ENCODE assay signal across 8 cellular contexts in the genomic region with DNA sequence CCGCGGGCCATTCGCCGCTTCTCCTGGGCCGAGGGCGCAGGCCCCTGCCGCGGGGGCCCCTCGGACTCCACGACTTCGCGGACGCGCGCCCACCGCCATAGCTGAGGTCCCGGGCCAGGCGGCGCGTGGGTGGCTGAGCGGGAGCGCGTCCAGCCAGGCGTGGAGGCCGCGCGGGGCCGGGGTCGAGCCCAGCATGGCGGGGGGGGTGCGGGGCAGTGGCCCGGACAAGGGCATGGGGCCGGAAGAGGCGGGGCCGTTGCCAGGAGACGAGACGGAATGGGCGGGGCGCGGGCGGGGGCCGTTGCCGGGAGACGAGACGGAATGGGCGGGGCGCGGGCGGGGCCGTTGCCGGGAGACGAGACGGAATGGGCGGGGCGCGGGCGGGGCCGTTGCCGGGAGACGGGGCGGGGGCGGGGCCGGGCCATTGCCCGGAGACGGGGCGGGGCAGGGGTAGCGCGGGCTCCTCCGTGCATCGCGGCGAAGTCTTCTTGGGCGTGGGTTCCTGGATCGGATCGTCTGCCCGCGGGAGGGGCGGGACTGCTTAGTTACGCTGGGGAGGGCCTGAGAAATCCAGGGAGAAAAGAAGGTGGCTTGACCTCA. TPM values are rescaled to one million over a fixed set of nuclear protein-coding genes. Genes with fewer than 3 reads are reported as not detected.
A peak's percentile ranks its signal among the peaks of the same experiment; 100 is the strongest.
DNase-seq lines count a peak whose midpoint lies in the region; ATAC-seq and TF ChIP-seq lines count a peak whose summit lies in the region.

No MANE protein-coding gene starts in this region.

- peak overlapping the region; percentile 82 for H3K4me2 ChIP-seq in GM23248 (ENCODE audit: unreplicated experiment)

- H3K4me3 ChIP-seq in GM08714 (ENCODE audit: low read length) (peak overlapping the region; percentile 62; the same call in 1 of the 2 replicates), GM23248 (peak overlapping the region; percentile 68), LNCaP clone FGC (ENCODE audit: low read depth, low read length) (peak overlapping the region; percentile 76), right atrium auricular region (peak overlapping the region; percentile 74 to 76), aorta (ENCODE audit: low read length in 2 of 2) (peak overlapping the region; percentile 32 to 66)

- H3K36me3 Mint-ChIP-seq in T-helper 2 cell treated with Interferon-gamma antibody and Interleukin-4, amounts not matched to agents 5 μg/mL and 100 μg/mL, for 36 hours (ENCODE audit: low read depth): peaks cover 33% of the 10 kb centered on the region

- H3K9me3 ChIP-seq in GM23248 (ENCODE audit: low read depth) (no peaks in the 10 kb centered on the region), right atrium auricular region (no peaks in the 10 kb centered on the region), aorta (ENCODE audit: control insufficient read depth, low read length) (no peaks in the 10 kb centered on the region)

- WGBS in GM23248 (ENCODE audit: low coverage in 1 of 2, low lambda C conversion rate in 2 of 2, missing lambda C conversion rate in 2 of 2), 2 experiments: 0 to 3% methylated on average over 14 to 72 of the region's 79 CpGs
- WGBS in aorta, 2 donors: 1 to 2% methylated on average over 45 to 79 of the region's 79 CpGs

- in situ Hi-C loops in GM23248 (cut with MboI): no loop called here

- H3K4me3 Mint-ChIP-seq in T-helper 2 cell treated with Interferon-gamma antibody and Interleukin-4, amounts not matched to agents 5 μg/mL and 100 μg/mL, for 36 hours: peak overlapping the region; percentile 64

- H3F3A ChIP-seq in GM23248 (ENCODE audit: insufficient read depth): peaks cover 9% of the 10 kb centered on the region

- H3K4me1 Mint-ChIP-seq in T-helper 2 cell treated with Interferon-gamma antibody and Interleukin-4, amounts not matched to agents 5 μg/mL and 100 μg/mL, for 36 hours (ENCODE audit: low read depth): peaks cover 63% of the 10 kb centered on the region

- intact Hi-C loops in aorta (cut with DNase I): loop anchor here in 1 of 2 donors (2.0 kb wide), 1 partner anchor 47 kb away; the partner anchor contains the start of genes TUBGCP2 and ZNF511

- peak; percentile 80 for DNase-seq in GM23248
- DNase-seq in LNCaP clone FGC (ENCODE audit: low read depth): no peak
- DNase-seq in T-helper 2 cell treated with Interferon-gamma antibody and Interleukin-4, amounts not matched to agents 5 μg/mL and 100 μg/mL, for 36 hours (ENCODE audit: low spot score): peak; percentile 77
- peak; percentile 36 for DNase-seq in amniotic stem cell (lab: John Stamatoyannopoulos, UW)
- peak; percentile 84 for DNase-seq in right atrium auricular region (ENCODE audit: low spot score)
- DNase-seq in putamen (ENCODE audit: low spot score): peak; percentile 74
- DNase-seq in aorta: peak; percentile 95 to 97

- H3K9me2 ChIP-seq in GM23248 (ENCODE audit: insufficient read depth): no peaks in the 10 kb centered on the region

- H3K27me3 Mint-ChIP-seq in T-helper 2 cell treated with Interferon-gamma antibody and Interleukin-4, amounts not matched to agents 5 μg/mL and 100 μg/mL, for 36 hours (ENCODE audit: low read depth): no peaks in the 10 kb centered on the region

- H3K36me3 ChIP-seq in GM23248 (ENCODE audit: low read depth): no peaks in the 10 kb centered on the region
- H3K36me3 ChIP-seq in right atrium auricular region: no peaks in the 10 kb centered on the region
- H3K36me3 ChIP-seq in aorta (ENCODE audit: control insufficient read depth in 1 of 2, insufficient read depth in 2 of 2, low read length in 1 of 2): no peaks in the 10 kb centered on the region

- TF ChIP-seq CTCF in LNCaP clone FGC (IDR thresholded peaks at IDR 0.05; ENCODE audit: control insufficient read depth, extremely low read depth, insufficient read depth) (no peak), right atrium auricular region (IDR thresholded peaks at IDR 0.05) (no peak)

- H4K20me1 ChIP-seq in GM23248 (ENCODE audit: insufficient read depth): no peaks in the 10 kb centered on the region

- H3K27ac ChIP-seq in GM23248 (0 out of 2 replicates have a peak overlapping the region, but pooled peaks have one; percentile 1), right atrium auricular region (peak overlapping the region; percentile 87 to 88), aorta (ENCODE audit: low read depth in 1 of 2, low read length in 2 of 2) (no peak overlapping the region)

- ATAC-seq in aorta (ENCODE audit: low FRiP score): peak; percentile 82

- peaks cover 16% of the 10 kb centered on the region for H3K4me1 ChIP-seq in GM23248 (ENCODE audit: insufficient read depth)
- peaks cover 0 to 52% of the 10 kb centered on the region in 2 donors for H3K4me1 ChIP-seq in right atrium auricular region
- H3K4me1 ChIP-seq in aorta (ENCODE audit: control insufficient read depth in 1 of 2, insufficient read depth in 2 of 2, low read length in 2 of 2): no peaks in the 10 kb centered on the region

- no peaks in the 10 kb centered on the region for H3K27me3 ChIP-seq in GM23248 (replicated peaks; ENCODE audit: insufficient read depth)
- no peaks in the 10 kb centered on the region for H3K27me3 ChIP-seq in right atrium auricular region
- H3K27me3 ChIP-seq in aorta (ENCODE audit: control insufficient read depth in 1 of 2, insufficient read depth in 2 of 2, low read length in 1 of 2): no peaks in the 10 kb centered on the region

- H3K9me3 Mint-ChIP-seq in T-helper 2 cell treated with Interferon-gamma antibody and Interleukin-4, amounts not matched to agents 5 μg/mL and 100 μg/mL, for 36 hours: no peaks in the 10 kb centered on the region

- H2AFZ ChIP-seq in GM23248: peak overlapping the region; percentile 60

- H3K9ac ChIP-seq in GM23248: peak overlapping the region; percentile 77

- no peaks in the 10 kb centered on the region for H3K79me2 ChIP-seq in GM23248 (ENCODE audit: insufficient read depth)

- H3K27ac Mint-ChIP-seq in T-helper 2 cell treated with Interferon-gamma antibody and Interleukin-4, amounts not matched to agents 5 μg/mL and 100 μg/mL, for 36 hours: peak overlapping the region; percentile 68

RNA-seq across cellular contexts. Expression of gene ADAM8, which starts 14.8 kb away (rescaled TPM):
- total RNA-seq in GM23248 (2014; rRNA removed; shearing (Covaris generic)): 0.25 and 0.76 TPM in 2 replicates
- polyA plus RNA-seq in GM23248 (2016; fragmentation: Nextera tagmentation; extraction: Ambion mirVana) (0.19 TPM in 1 of 2 replicates, not detected in the other), aorta (1 to 10 TPM; 1.0 to 1.3 TPM)
- total RNA-seq in right atrium auricular region (1 to 10 TPM in 1 of 2 donors, under 1 TPM in 1; 0.82 to 1.5 TPM), aorta (10 to 100 TPM; 11.2 to 17.0 TPM)

RNA-seq across cellular contexts. Expression of gene VENTX, which starts 24.2 kb away (rescaled TPM):
- not detected in 2 replicates for total RNA-seq in GM23248 (2014; rRNA removed; shearing (Covaris generic))
- not detected in 2 replicates for polyA plus RNA-seq in GM23248 (2016; fragmentation: Nextera tagmentation; extraction: Ambion mirVana)
- total RNA-seq in right atrium auricular region: under 1 TPM; 0.44 to 0.63 TPM
- 1 to 10 TPM; 4.0 to 7.4 TPM for total RNA-seq in aorta
- polyA plus RNA-seq in aorta: 1 to 10 TPM; 1.0 to 1.3 TPM

RNA-seq across cellular contexts. Expression of gene UTF1, which starts 31.8 kb away (rescaled TPM):
- total RNA-seq in GM23248 (2014; rRNA removed; shearing (Covaris generic)): not detected in 2 replicates
- polyA plus RNA-seq in GM23248 (2016; fragmentation: Nextera tagmentation; extraction: Ambion mirVana) (not detected in 2 replicates), aorta (not detected)
- total RNA-seq in right atrium auricular region (not detected), aorta (not detected)

RNA-seq across cellular contexts. Expression of gene TUBGCP2, which starts 46.8 kb away (rescaled TPM):
- 50.3 and 53.9 TPM in 2 replicates for total RNA-seq in GM23248 (2014; rRNA removed; shearing (Covaris generic))
- polyA plus RNA-seq in GM23248 (2016; fragmentation: Nextera tagmentation; extraction: Ambion mirVana): 35.3 and 39.7 TPM in 2 replicates
- total RNA-seq in right atrium auricular region: 10 to 100 TPM; 22.1 to 30.4 TPM
- 10 to 100 TPM; 40.0 to 49.1 TPM for total RNA-seq in aorta
- 100 to 1,000 TPM in 1 of 2 donors, 10 to 100 TPM in 1; 11.3 to 194 TPM for polyA plus RNA-seq in aorta

RNA-seq across cellular contexts. Expression of gene ZNF511, which starts 46.9 kb away (rescaled TPM):
- total RNA-seq in GM23248 (2014; rRNA removed; shearing (Covaris generic)): 12.4 and 12.6 TPM in 2 replicates
- polyA plus RNA-seq in GM23248 (2016; fragmentation: Nextera tagmentation; extraction: Ambion mirVana) (59.5 and 63.3 TPM in 2 replicates), aorta (10 to 100 TPM; 35.6 to 39.6 TPM)
- total RNA-seq in right atrium auricular region (10 to 100 TPM; 28.1 to 31.9 TPM), aorta (10 to 100 TPM; 18.2 to 28.5 TPM)

Comparison
In these comparisons a context has a peak if more than half of its experiments do, and no peak if none do; other contexts are left out.
1. H3K27ac ChIP-seq: peak in GM23248 (single experiment) and right atrium auricular region (2 of 2); none in aorta (0 of 2).
2. Peak in every context shown above with its lines, with median percentiles within 50 percentile points of each other: H3K4me3 ChIP-seq.